ENCODE assay signal across 19 cellular contexts in genomic region chr12:26736563-26737486, GRCh38.
DNase-seq lines count a peak whose midpoint lies in the region; ATAC-seq and TF ChIP-seq lines count a peak whose summit lies in the region.
"Had no signal": no experiment of that assay in that cellular context is flagged by ENCODE, and none has a peak within 500 bp of the region (broad histone marks: within the 10 kb centered on the region; RNA-seq: fewer than 3 reads in every experiment).

No MANE protein-coding gene starts in this region.

- intact Hi-C loops in IMR-90 (cut with micrococcal nuclease): no loop called here

- H3K14ac ChIP-seq in IMR-90 (replicated peaks; ENCODE audit: low read depth, low read length): 0 out of 2 replicates have a peak overlapping the region, but pooled peaks have one; percentile 19

- H3K27me3 ChIP-seq in IMR-90 (ENCODE audit: control insufficient read depth, insufficient read depth, low read length): no peaks in the 10 kb centered on the region
- H3K27me3 ChIP-seq: BE2C had no signal

- no peak overlapping the region for H2BK20ac ChIP-seq in IMR-90 (ENCODE audit: low read depth, low read length)

- H4K20me1 ChIP-seq in IMR-90 (ENCODE audit: insufficient read depth, low read length): no peaks in the 10 kb centered on the region

- TF ChIP-seq CTCF in IMR-90 (conservative IDR thresholded peaks at IDR 0.05; ENCODE audit: low read depth, low read length): no peak
- TF ChIP-seq CTCF in astrocyte of the spinal cord (IDR thresholded peaks at IDR 0.05; ENCODE audit: low read depth, low read length): no peak

- H4K8ac ChIP-seq in IMR-90 (ENCODE audit: low read depth in 2 of 2, low read length in 2 of 2): no peak overlapping the region

- H3K4ac ChIP-seq in IMR-90 (ENCODE audit: low read depth, low read length): no peak overlapping the region

- H3K27ac ChIP-seq in IMR-90 (ENCODE audit: insufficient read depth, low read length) (no peak overlapping the region), skin epidermis (peak overlapping the region in 14 of 21 experiments; percentile 6 to 66 (median 48))
- H3K27ac ChIP-seq: PC-9 had no signal

- no peak for TF ChIP-seq POLR2A in IMR-90 (IDR thresholded peaks at IDR 0.05; ENCODE audit: low read depth, low read length)

- no peaks in the 10 kb centered on the region; the same call in 1 of the 2 replicates for H3K4me1 ChIP-seq in IMR-90 (ENCODE audit: control insufficient read depth, insufficient read depth, low read length)
- H3K4me1 ChIP-seq: BE2C had no signal

- in situ Hi-C loops in IMR-90 (cut with MboI; ENCODE audit: low sequenced_read_pairs): no loop called here
- in situ Hi-C loops in astrocyte of the spinal cord (cut with HindIII; ENCODE audit: low sequenced_read_pairs): no loop called here

- H3K9ac ChIP-seq in IMR-90 (ENCODE audit: low read depth, low read length): no peak overlapping the region

- no peak overlapping the region for H2AK5ac ChIP-seq in IMR-90 (ENCODE audit: low read depth, low read length)

- no peak overlapping the region; the same call in 1 of the 2 replicates for H3K4me2 ChIP-seq in IMR-90 (ENCODE audit: low read depth, low read length)
- H3K4me2 ChIP-seq: PC-9 had no signal

- CTCF ChIA-PET in IMR-90 (lab: Yijun Ruan, JAX): no interaction called here

- no peak overlapping the region for H2BK5ac ChIP-seq in IMR-90 (ENCODE audit: low read depth, low read length, poor library complexity, severe bottlenecking)

- no peak overlapping the region for H2BK15ac ChIP-seq in IMR-90 (ENCODE audit: low read depth, low read length)

- H3K4me3 ChIP-seq in IMR-90 (ENCODE audit: insufficient read depth, low read depth, low read length) (no peak overlapping the region), astrocyte of the spinal cord (ENCODE audit: low read depth, low read length) (no peak overlapping the region), skin epidermis (peak overlapping the region in 1 of 7 experiments; percentile 8)
- H3K4me3 ChIP-seq: K562, PC-9 had no signal

- H4K91ac ChIP-seq in IMR-90 (ENCODE audit: insufficient read depth, low read depth, low read length): no peak overlapping the region

- DNase-seq in IMR-90 (peak; percentile 63), astrocyte of the spinal cord (ENCODE audit: low read depth, low spot score) (peak; percentile 73), fibroblast of peridontal ligament (ENCODE audit: extremely low read depth) (peak; percentile 55), NK-92 (lab: John Stamatoyannopoulos, UW; ENCODE audit: unreplicated experiment) (no peak), SIG-M5 treated with dmso at 0.1 percent for 504 hours (lab: John Stamatoyannopoulos, UW; ENCODE audit: unreplicated experiment) (no peak)
- no peak for DNase-seq in stimulated activated naive CD8-positive, alpha-beta T cell treated with anti-CD3 and anti-CD28 coated beads, Interleukin-15, Interleukin-2, amounts not matched to agents 100 U/mL and 50 U/mL, for 24 hours
- DNase-seq: activated CD8-positive, alpha-beta memory T cell treated with anti-CD3 and anti-CD28 coated beads, Interleukin-2, amount 10 ng/mL, durations not matched to agents 7 days and 5 days; activated gamma-delta T cell; BE2C; effector memory CD4-positive, alpha-beta T cell; head of caudate nucleus; NCI-H187; NCI-H510A; occipital lobe; PC-9; T-cell had no signal

- H2BK120ac ChIP-seq in IMR-90 (ENCODE audit: low read depth, low read length): no peak overlapping the region

- no peaks in the 10 kb centered on the region for H3K36me3 ChIP-seq in IMR-90 (ENCODE audit: control insufficient read depth, insufficient read depth, low read length)
- H3K36me3 ChIP-seq: BE2C had no signal

- H4K5ac ChIP-seq in IMR-90 (ENCODE audit: low read depth, low read length): no peak overlapping the region; the same call in 1 of the 2 replicates

- H3K18ac ChIP-seq in IMR-90 (ENCODE audit: low read depth, low read length): no peak overlapping the region

- POLR2A ChIA-PET in IMR-90 (lab: Charles Lee; ENCODE audit: unreplicated experiment): interaction anchor here (0.6 kb wide), 1 partner anchor 1735 kb away, joined by 3 read pairs; no protein-coding TSS in a partner anchor

- H3K23ac ChIP-seq in IMR-90 (ENCODE audit: low read depth, low read length): no peak overlapping the region

- H2AFZ ChIP-seq in IMR-90 (replicated peaks; ENCODE audit: low read length, poor library complexity): no peak overlapping the region
- H2AFZ ChIP-seq: PC-9 had no signal

- BruUV-seq in IMR-90 (replicated peaks; lab: Mats Ljungman, UMichigan): no TSS peak

- dilution Hi-C loops in IMR-90 (cut with HindIII; ENCODE audit: low sequenced_read_pairs, unreplicated experiment): no loop called here

- H3K9me1 ChIP-seq in IMR-90 (ENCODE audit: insufficient read depth, low read length): no peaks in the 10 kb centered on the region

- ATAC-seq in IMR-90 (ENCODE audit: low read depth): no peak
- ATAC-seq in GM21367 (IDR thresholded peaks at IDR 0.05; ENCODE audit: unreplicated experiment): no peak
- no peak for ATAC-seq in stimulated activated naive CD8-positive, alpha-beta T cell treated with anti-CD3 and anti-CD28 coated beads, Interleukin-15, Interleukin-2, amounts not matched to agents 100 U/mL and 50 U/mL, for 24 hours
- ATAC-seq: activated CD8-positive, alpha-beta memory T cell treated with anti-CD3 and anti-CD28 coated beads, Interleukin-2, amount 10 ng/mL, durations not matched to agents 7 days and 5 days; K562; T-cell had no signal

- H3K79me1 ChIP-seq in IMR-90 (ENCODE audit: low read depth in 1 of 2, low read length in 2 of 2): no peaks in the 10 kb centered on the region

- no peak overlapping the region for H2AK9ac ChIP-seq in IMR-90 (replicated peaks; ENCODE audit: low read depth, low read length, poor library complexity)

- H3K9me3 ChIP-seq in IMR-90 (ENCODE audit: control insufficient read depth, insufficient read depth, low read length): no peaks in the 10 kb centered on the region
- H3K9me3 ChIP-seq: BE2C had no signal

- H3K56ac ChIP-seq in IMR-90 (ENCODE audit: extremely low read depth, insufficient read depth, low read length): no peak overlapping the region

- TF ChIP-seq RAD21 in IMR-90 (IDR thresholded peaks at IDR 0.05; ENCODE audit: low read length): no peak

- no CpG with 5 or more reads among the region's 16 CpGs for WGBS in IMR-90 (ENCODE audit: extremely low coverage in 2 of 2, insufficient read length in 1 of 2), 2 experiments

TF ChIP-seq in IMR-90, 13 proteins besides CTCF, POLR2A, EP300 and RAD21:
- TF ChIP-seq RFX5 (IDR thresholded peaks at IDR 0.05; ENCODE audit: low read depth, low read length): no peak
- TF ChIP-seq, protein P1, sequence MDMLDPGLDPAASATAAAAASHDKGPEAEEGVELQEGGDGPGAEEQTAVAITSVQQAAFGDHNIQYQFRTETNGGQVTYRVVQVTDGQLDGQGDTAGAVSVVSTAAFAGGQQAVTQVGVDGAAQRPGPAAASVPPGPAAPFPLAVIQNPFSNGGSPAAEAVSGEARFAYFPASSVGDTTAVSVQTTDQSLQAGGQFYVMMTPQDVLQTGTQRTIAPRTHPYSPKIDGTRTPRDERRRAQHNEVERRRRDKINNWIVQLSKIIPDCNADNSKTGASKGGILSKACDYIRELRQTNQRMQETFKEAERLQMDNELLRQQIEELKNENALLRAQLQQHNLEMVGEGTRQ (IDR thresholded peaks at IDR 0.05; ENCODE audit: low read depth, low read length): no peak
- no peak for TF ChIP-seq CEBPB (IDR thresholded peaks at IDR 0.05; ENCODE audit: low read depth, low read length)
- TF ChIP-seq, protein P2, sequence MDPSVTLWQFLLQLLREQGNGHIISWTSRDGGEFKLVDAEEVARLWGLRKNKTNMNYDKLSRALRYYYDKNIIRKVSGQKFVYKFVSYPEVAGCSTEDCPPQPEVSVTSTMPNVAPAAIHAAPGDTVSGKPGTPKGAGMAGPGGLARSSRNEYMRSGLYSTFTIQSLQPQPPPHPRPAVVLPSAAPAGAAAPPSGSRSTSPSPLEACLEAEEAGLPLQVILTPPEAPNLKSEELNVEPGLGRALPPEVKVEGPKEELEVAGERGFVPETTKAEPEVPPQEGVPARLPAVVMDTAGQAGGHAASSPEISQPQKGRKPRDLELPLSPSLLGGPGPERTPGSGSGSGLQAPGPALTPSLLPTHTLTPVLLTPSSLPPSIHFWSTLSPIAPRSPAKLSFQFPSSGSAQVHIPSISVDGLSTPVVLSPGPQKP (IDR thresholded peaks at IDR 0.05; ENCODE audit: borderline replicate concordance, low read depth, low read length): no peak
- TF ChIP-seq MXI1 (IDR thresholded peaks at IDR 0.05; ENCODE audit: borderline replicate concordance, low read depth, low read length): no peak
- TF ChIP-seq RCOR1 (IDR thresholded peaks at IDR 0.05; ENCODE audit: insufficient replicate concordance, low read length): no peak
- TF ChIP-seq MAFK (IDR thresholded peaks at IDR 0.05; ENCODE audit: low read depth, low read length): no peak
- TF ChIP-seq SMC3 (IDR thresholded peaks at IDR 0.05; ENCODE audit: low read depth, low read length): no peak
- TF ChIP-seq BHLHE40 (IDR thresholded peaks at IDR 0.05; ENCODE audit: low read depth, low read length): no peak
- no peak for TF ChIP-seq FOS (IDR thresholded peaks at IDR 0.05; ENCODE audit: low read depth, low read length)
- no peak for TF ChIP-seq MAZ (IDR thresholded peaks at IDR 0.05; ENCODE audit: borderline replicate concordance, low read depth, low read length)
- no peak for TF ChIP-seq NFE2L2 (IDR thresholded peaks at IDR 0.05; ENCODE audit: low read depth, low read length)
- TF ChIP-seq CHD1 (IDR thresholded peaks at IDR 0.05; ENCODE audit: low read depth, low read length): no peak
TF ChIP-seq in IMR-90: peak in this region for 0.

Comparison
In these comparisons a context has a peak if more than half of its experiments do, and no peak if none do; other contexts are left out.
1. DNase-seq: peak in IMR-90 (single experiment), astrocyte of the spinal cord (single experiment) and fibroblast of peridontal ligament (single experiment); none in NK-92 (single experiment), stimulated activated naive CD8-positive, alpha-beta T cell treated with anti-CD3 and anti-CD28 coated beads, Interleukin-15, Interleukin-2, amounts not matched to agents 100 U/mL and 50 U/mL, for 24 hours (single experiment) and SIG-M5 treated with dmso at 0.1 percent for 504 hours (single experiment).